1 cellular context compared by ENCODE assay signal in genomic region chr16:23026777-23027362, GRCh38.
TF ChIP-seq lines count a peak whose summit lies in the region.

No MANE protein-coding gene starts in this region.

TF ChIP-seq in HepG2, 621 proteins besides CTCF, POLR2A, EP300 and RAD21 (continued from another document and continues in another):
- TF ChIP-seq FOXP4 (CRISPR knock-in tag; IDR thresholded peaks at IDR 0.05) (no peak), HNF1B (CRISPR knock-in tag; IDR thresholded peaks at IDR 0.05) (no peak), ARID5B (CRISPR knock-in tag; IDR thresholded peaks at IDR 0.05) (peak; percentile 59), FLYWCH1 (CRISPR knock-in tag; IDR thresholded peaks at IDR 0.05) (no peak), KDM1A (CRISPR knock-in tag; IDR thresholded peaks at IDR 0.05) (no peak), ZFP90 (CRISPR knock-in tag; IDR thresholded peaks at IDR 0.05; ENCODE audit: borderline replicate concordance) (no peak), ZNF616 (CRISPR knock-in tag; IDR thresholded peaks at IDR 0.05; ENCODE audit: low read depth) (no peak), ZNF326 (CRISPR knock-in tag; IDR thresholded peaks at IDR 0.05; ENCODE audit: borderline replicate concordance) (no peak), MXD4 (CRISPR knock-in tag; IDR thresholded peaks at IDR 0.05) (peak; percentile 75; the same call in 1 of the 2 replicates), SKIL (CRISPR knock-in tag; IDR thresholded peaks at IDR 0.05; ENCODE audit: borderline replicate concordance) (no peak), SAFB2 (CRISPR knock-in tag; IDR thresholded peaks at IDR 0.05; ENCODE audit: borderline replicate concordance, low read depth) (no peak), SIN3B (IDR thresholded peaks at IDR 0.05; ENCODE audit: low read length) (no peak), XBP1 (CRISPR knock-in tag; IDR thresholded peaks at IDR 0.05) (peak; percentile 73; the same call in 1 of the 2 replicates), ZBTB25 (CRISPR knock-in tag; IDR thresholded peaks at IDR 0.05) (peak; percentile 92), ZNF75D (CRISPR knock-in tag; IDR thresholded peaks at IDR 0.05; ENCODE audit: borderline replicate concordance) (no peak), ZFP41 (CRISPR knock-in tag; IDR thresholded peaks at IDR 0.05; ENCODE audit: borderline replicate concordance) (no peak), TRAFD1 (CRISPR knock-in tag; IDR thresholded peaks at IDR 0.05; ENCODE audit: borderline replicate concordance) (no peak), GATAD1 (CRISPR knock-in tag; IDR thresholded peaks at IDR 0.05) (peak; percentile 59), CCAR2 (optimal IDR thresholded peaks at IDR 0.05; ENCODE audit: low read depth, low read length) (no peak), CREB3 (CRISPR knock-in tag; IDR thresholded peaks at IDR 0.05) (no peak), CENPX (CRISPR knock-in tag; IDR thresholded peaks at IDR 0.05) (no peak), ZNF441 (CRISPR knock-in tag; IDR thresholded peaks at IDR 0.05; ENCODE audit: borderline replicate concordance) (peak; percentile 83; the same call in 1 of the 2 replicates), ZBTB43 (CRISPR knock-in tag; conservative IDR thresholded peaks at IDR 0.05) (peak; percentile 83), ZFP1 (CRISPR knock-in tag; IDR thresholded peaks at IDR 0.05) (no peak; the same call in 1 of the 2 replicates), RBM39 (IDR thresholded peaks at IDR 0.05; ENCODE audit: low read depth, low read length, poor library complexity, severe bottlenecking) (no peak), PLRG1 (conservative IDR thresholded peaks at IDR 0.05) (no peak), CEBPB (IDR thresholded peaks at IDR 0.05; ENCODE audit: borderline replicate concordance, low read depth, low read length) (no peak), CCDC6 (CRISPR knock-in tag; IDR thresholded peaks at IDR 0.05) (0 out of 2 replicates have a peak, but pooled peaks have one; percentile 33), TERF1 (CRISPR knock-in tag; IDR thresholded peaks at IDR 0.05) (no peak), PHF8 (CRISPR knock-in tag; IDR thresholded peaks at IDR 0.05) (no peak; the same call in 1 of the 2 replicates), DDIT3 (CRISPR knock-in tag; IDR thresholded peaks at IDR 0.05) (no peak), SMC3 (IDR thresholded peaks at IDR 0.05; ENCODE audit: low read length) (no peak), ZHX1 (CRISPR knock-in tag; IDR thresholded peaks at IDR 0.05; ENCODE audit: low read depth) (no peak), ZNF784 (CRISPR knock-in tag; IDR thresholded peaks at IDR 0.05; ENCODE audit: borderline replicate concordance) (no peak), ZNF280B (CRISPR knock-in tag; IDR thresholded peaks at IDR 0.05; ENCODE audit: borderline replicate concordance) (no peak)
